Comparison of ENCODE assay signal across 24 cellular contexts in genomic region chr10:8874268-8874667, GRCh38.
"Had no signal": no experiment of that assay in that cellular context is flagged by ENCODE, and none has a peak within 500 bp of the region (broad histone marks: within the 10 kb centered on the region; RNA-seq: fewer than 3 reads in every experiment).

No MANE protein-coding gene starts in this region.

- H3K36me3 ChIP-seq: colonic mucosa, esophagus muscularis mucosa, heart right ventricle, neural progenitor cell, prostate gland, right atrium auricular region, sigmoid colon, spleen, suprapubic skin, transverse colon, vagina had no signal

- DNase-seq: colonic mucosa; effector CD8-positive, alpha-beta T cell; endodermal cell; foreskin melanocyte; glutamatergic neuron; heart right ventricle; hippocampal formation; mesenchymal stem cell; midbrain; naive thymus-derived CD4-positive, alpha-beta T cell; sigmoid colon; spleen; stimulated activated CD4-positive, alpha-beta T cell treated with anti-CD3 and anti-CD28 coated beads, Interleukin-4, amount 100 ng/mL, for 4 hours; transverse colon had no signal

- H3K4me2 ChIP-seq: neural progenitor cell had no signal

- ATAC-seq: heart right ventricle; left lobe of liver; naive thymus-derived CD4-positive, alpha-beta T cell; stimulated activated memory B cell treated with anti-CD40 and anti-IgM and Interleukin-4, amounts not matched to agents 10 μg/mL and 1 μg/mL and 100 μg/mL, for 72 hours had no signal

- H3K9me3 ChIP-seq: colonic mucosa, esophagus muscularis mucosa, heart right ventricle, prostate gland, right atrium auricular region, sigmoid colon, spleen, suprapubic skin, transverse colon, vagina had no signal

- H3K9ac ChIP-seq: neural progenitor cell had no signal

- H3K4me1 ChIP-seq: colonic mucosa, esophagus muscularis mucosa, heart right ventricle, prostate gland, right atrium auricular region, sigmoid colon, spleen, transverse colon, vagina had no signal

- H2AFZ ChIP-seq: neural progenitor cell had no signal

- H3K27ac ChIP-seq: colonic mucosa, esophagus muscularis mucosa, heart right ventricle, neural progenitor cell, prostate gland, right atrium auricular region, sigmoid colon, spleen, suprapubic skin, transverse colon, vagina had no signal

- H3K27me3 ChIP-seq: colonic mucosa, esophagus muscularis mucosa, neural progenitor cell, right atrium auricular region, sigmoid colon, spleen, suprapubic skin, transverse colon, vagina had no signal

- H3K4me3 ChIP-seq: colonic mucosa, esophagus muscularis mucosa, heart right ventricle, lung, neural progenitor cell, prostate gland, right atrium auricular region, sigmoid colon, skin epidermis, spleen, suprapubic skin, transverse colon, vagina had no signal
